ENCODE assay signal across 9 cellular contexts in the genomic region with DNA sequence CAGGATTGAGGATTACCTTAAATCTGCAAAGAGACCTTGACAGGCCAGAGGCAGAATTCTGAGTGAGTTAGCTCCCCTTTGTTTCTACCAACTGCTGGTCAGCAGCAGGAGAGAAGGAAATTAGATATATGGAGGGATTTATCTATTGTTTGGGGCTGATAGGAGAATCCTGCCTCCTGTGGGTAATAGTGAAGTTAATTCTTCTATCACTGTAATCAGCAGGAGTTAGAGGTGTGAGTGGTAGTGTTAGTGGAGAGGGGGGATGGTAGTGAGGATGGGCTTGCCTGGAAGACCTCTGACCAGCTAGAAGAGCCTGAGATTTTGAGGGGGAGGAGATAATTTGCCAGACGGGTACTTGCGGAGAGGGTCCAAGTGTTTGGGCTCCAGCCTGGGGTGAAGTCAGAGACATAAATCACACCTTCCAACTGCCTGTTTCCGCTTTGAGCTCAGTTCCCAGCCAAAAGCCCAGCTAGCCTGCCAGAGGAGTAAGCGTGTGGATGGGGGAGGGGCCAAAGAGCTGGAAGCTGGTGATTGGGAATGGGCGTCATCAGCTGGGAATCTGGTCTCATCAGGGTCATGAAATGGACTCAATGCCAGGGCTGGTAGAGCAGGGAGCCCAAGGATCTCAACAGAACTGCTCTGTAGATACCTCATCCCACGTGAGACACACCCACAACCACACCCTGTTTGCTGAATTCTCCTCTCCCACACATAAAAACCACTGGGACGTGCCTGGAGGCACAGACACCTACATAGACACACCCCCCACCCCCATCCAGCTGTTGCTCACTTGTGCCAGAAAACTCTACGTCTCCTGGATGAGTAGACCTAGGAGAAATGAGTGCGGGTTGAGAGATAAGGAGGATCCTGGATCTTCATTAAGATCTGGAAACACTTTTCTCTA. TPM values are rescaled to one million over a fixed set of nuclear protein-coding genes. Genes with fewer than 3 reads are reported as not detected.
DNase-seq lines count a peak whose midpoint lies in the region; ATAC-seq and TF ChIP-seq lines count a peak whose summit lies in the region.
"Had no signal": no experiment of that assay in that cellular context is flagged by ENCODE, and none has a peak within 500 bp of the region (broad histone marks: within the 10 kb centered on the region; RNA-seq: fewer than 3 reads in every experiment).

No MANE protein-coding gene starts in this region.

- no peaks in the 10 kb centered on the region for H3K36me3 ChIP-seq in H7 (replicated peaks; ENCODE audit: control insufficient read depth, insufficient read depth, low read length)
- no peaks in the 10 kb centered on the region for H3K36me3 ChIP-seq in cardiac muscle cell
- H3K36me3 ChIP-seq: HAP-1 had no signal

- H3K4me1 ChIP-seq in cardiac muscle cell (ENCODE audit: low read depth) = peaks cover 30% of the 10 kb centered on the region

- TF ChIP-seq CTCF in cardiac muscle cell (IDR thresholded peaks at IDR 0.05; ENCODE audit: low read depth, low read length) (no peak), GM10248 (IDR thresholded peaks at IDR 0.05; ENCODE audit: control extremely low read depth, extremely low read depth, low read depth, missing control alignments) (no peak)

- H3K4me3 Mint-ChIP-seq in T-helper 17 cell = no peak overlapping the region

- H3K27me3 ChIP-seq in H7 (ENCODE audit: control insufficient read depth, insufficient read depth, low read length) = peaks cover 35% of the 10 kb centered on the region
- H3K27me3 ChIP-seq in cardiac muscle cell = no peaks in the 10 kb centered on the region

- H3K27ac ChIP-seq in cardiac muscle cell = peak overlapping the region; percentile 52

- no peaks in the 10 kb centered on the region for H3K36me3 Mint-ChIP-seq in T-helper 17 cell (ENCODE audit: low read depth)

- H3K9me3 ChIP-seq in T-helper 17 cell (ENCODE audit: control insufficient read depth, low read length, poor library complexity, severe bottlenecking) = no peaks in the 10 kb centered on the region
- H3K9me3 ChIP-seq in cardiac muscle cell (ENCODE audit: low read depth) = no peaks in the 10 kb centered on the region
- H3K9me3 ChIP-seq: HAP-1 had no signal

- peaks cover 11% of the 10 kb centered on the region for H3K27me3 Mint-ChIP-seq in T-helper 17 cell

- CTCF ChIA-PET in GM10248 (lab: Yijun Ruan, JAX) = interaction anchor here (1.3 to 19.5 kb wide), 3 partner anchors 18 to 39 kb away, joined by 3 to 506 read pairs (median 72); no protein-coding TSS in a partner anchor

- ATAC-seq in T-helper 17 cell (no peak), sciatic nerve (peak; percentile 59), GM18517 (IDR thresholded peaks at IDR 0.05; ENCODE audit: unreplicated experiment) (no peak)

- H3K4me1 Mint-ChIP-seq in T-helper 17 cell = peaks cover 31% of the 10 kb centered on the region

- intact Hi-C loops in sciatic nerve (cut with DNase I) = no loop called here

- peak overlapping the region; percentile 71 for H3K27ac Mint-ChIP-seq in T-helper 17 cell

- H3K4me3 ChIP-seq in H7 (ENCODE audit: insufficient read depth, low read depth, low read length) = no peak overlapping the region
- no peak overlapping the region for H3K4me3 ChIP-seq in cardiac muscle cell
- H3K4me3 ChIP-seq: HAP-1 had no signal

- DNase-seq in H7 (peak; percentile 65), T-helper 17 cell (no peak), cardiac muscle cell (ENCODE audit: low read depth in 1 of 2, low spot score in 1 of 2) (peak; percentile 59 to 90), sciatic nerve (ENCODE audit: low spot score) (peak; percentile 73), GM10248 (ENCODE audit: extremely low spot score) (no peak), putamen (ENCODE audit: low spot score) (no peak)
- no peak for DNase-seq in activated CD8-positive, alpha-beta memory T cell treated with anti-CD3 and anti-CD28 coated beads, Interleukin-2, amount 50 U/mL, for 4 hours

- POLR2A ChIA-PET in GM10248 (lab: Yijun Ruan, JAX) = no interaction called here

RNA-seq across cellular contexts. Expression of a gene that starts 13.1 kb away (rescaled TPM):
- 38.4 and 50.6 TPM in 2 replicates for total RNA-seq in H7 (2014; rRNA removed; shearing (Covaris generic))
- total RNA-seq in T-helper 17 cell (10 to 100 TPM; 61.6 to 71.4 TPM), cardiac muscle cell (45.9 and 55.8 TPM in 2 replicates), sciatic nerve (82.3 TPM)
- polyA plus RNA-seq in cardiac muscle cell = 52.6 and 53.2 TPM in 2 replicates

RNA-seq across cellular contexts. Expression of a gene that starts 41.2 kb away (rescaled TPM):
- 1.0 TPM in 1 of 2 replicates, not detected in the other for total RNA-seq in H7 (2014; rRNA removed; shearing (Covaris generic))
- 1 to 10 TPM; 3.7 to 3.9 TPM for total RNA-seq in T-helper 17 cell
- not detected in 2 replicates for total RNA-seq in cardiac muscle cell
- polyA plus RNA-seq in cardiac muscle cell = 0.40 TPM in 1 of 2 replicates, not detected in the other
- total RNA-seq in sciatic nerve = not detected

RNA-seq across cellular contexts. Expression of a gene that starts 47.6 kb away (rescaled TPM):
- 2.7 and 3.5 TPM in 2 replicates for total RNA-seq in H7 (2014; rRNA removed; shearing (Covaris generic))
- total RNA-seq in T-helper 17 cell = 1 to 10 TPM; 3.4 to 5.7 TPM
- 13.0 and 20.0 TPM in 2 replicates for total RNA-seq in cardiac muscle cell
- polyA plus RNA-seq in cardiac muscle cell = 13.4 and 16.0 TPM in 2 replicates
- total RNA-seq in sciatic nerve = 12.0 TPM

Comparison
In these comparisons a context has a peak if more than half of its experiments do, and no peak if none do; other contexts are left out.
1. DNase-seq: peak in H7 (single experiment), cardiac muscle cell (2 of 2) and sciatic nerve (single experiment); none in T-helper 17 cell (0 of 3), activated CD8-positive, alpha-beta memory T cell treated with anti-CD3 and anti-CD28 coated beads, Interleukin-2, amount 50 U/mL, for 4 hours (single experiment), GM10248 (single experiment) and putamen (single experiment).